Comparison of ENCODE assay signal across 15 cellular contexts in genomic region chr6:56618050-56618449, GRCh38. TPM values are rescaled to one million over a fixed set of nuclear protein-coding genes. Genes with fewer than 3 reads are reported as not detected.
DNase-seq lines count a peak whose midpoint lies in the region; ATAC-seq, FAIRE-seq and TF ChIP-seq lines count a peak whose summit lies in the region.
"Had no signal": no experiment of that assay in that cellular context is flagged by ENCODE, and none has a peak within 500 bp of the region (broad histone marks: within the 10 kb centered on the region; RNA-seq: fewer than 3 reads in every experiment).

No MANE protein-coding gene starts in this region.

- no peak overlapping the region for H3K9ac ChIP-seq in HepG2 (ENCODE audit: insufficient read depth, low read depth, low read length)

- POLR2A ChIA-PET in HepG2 (lab: Yijun Ruan, JAX): no interaction called here

- no peak overlapping the region for H3K4me3 ChIP-seq in breast epithelium
- H3K4me3 ChIP-seq in HepG2 (replicated peaks in 1 of 3; ENCODE audit: insufficient read depth in 1 of 3, low read depth in 2 of 3, low read length in 3 of 3): no peak overlapping the region
- H3K4me3 ChIP-seq: esophagus squamous epithelium, SJSA1 had no signal

- ATAC-seq in HepG2: peak; percentile 53
- ATAC-seq in GM21447 (IDR thresholded peaks at IDR 0.05; ENCODE audit: unreplicated experiment): no peak
- ATAC-seq in GM18873 (IDR thresholded peaks at IDR 0.05; ENCODE audit: low FRiP score, unreplicated experiment): no peak

- peak in 1 of 3 donors; percentile 14 for TF ChIP-seq CTCF in breast epithelium (IDR thresholded peaks at IDR 0.05)
- TF ChIP-seq CTCF in HepG2 (CRISPR knock-in tag; IDR thresholded peaks at IDR 0.05): no peak

- H3K4me1 ChIP-seq in breast epithelium (no peaks in the 10 kb centered on the region), HepG2 (ENCODE audit: insufficient read depth, low read length) (no peaks in the 10 kb centered on the region)
- H3K4me1 ChIP-seq: esophagus squamous epithelium, SJSA1 had no signal

- CTCF ChIA-PET in HepG2 (lab: Yijun Ruan, JAX; ENCODE audit: low intra/inter-chr PET ratio, low total read pairs): no interaction called here

- 87% methylated on average over 3 of the region's 3 CpGs for WGBS in HepG2 (ENCODE audit: low lambda C conversion rate)

- H3K27ac ChIP-seq in breast epithelium (no peak overlapping the region), HepG2 (ENCODE audit: extremely low read length, insufficient read depth, low read length) (no peak overlapping the region)
- H3K27ac ChIP-seq: esophagus squamous epithelium, SJSA1 had no signal

- no peak overlapping the region for H2AFZ ChIP-seq in HepG2 (ENCODE audit: low read length)

- FAIRE-seq in HepG2 (lab: Jason Lieb, UNC): no peak
- FAIRE-seq: colon had no signal

- H3K4me2 ChIP-seq in HepG2 (ENCODE audit: low read depth, low read length): no peak overlapping the region

- DNase-seq in ELF-1 (ENCODE audit: low read depth, low spot score) (peak; percentile 14), M059J (ENCODE audit: low read depth) (peak; percentile 10), breast epithelium (ENCODE audit: low spot score in 2 of 2) (peak in 1 of 2 donors; percentile 55), HepG2 (ENCODE audit: low spot score) (no peak), occipital lobe (lab: John Stamatoyannopoulos, UW) (no peak), NCI-H774 (lab: John Stamatoyannopoulos, UW) (no peak)
- DNase-seq: activated naive CD8-positive, alpha-beta T cell treated with anti-CD3 and anti-CD28 coated beads for 36 hours; CD4-positive, alpha-beta memory T cell; esophagus squamous epithelium; NCI-H1694 had no signal

- H3K36me3 ChIP-seq in breast epithelium: peaks cover 13% of the 10 kb centered on the region
- H3K36me3 ChIP-seq in HepG2 (replicated peaks in 1 of 2; ENCODE audit: control insufficient read depth in 1 of 2, insufficient read depth in 2 of 2, low read length in 2 of 2): peaks cover 5 to 7% of the 10 kb centered on the region in 2 experiments; a peak in 3 of 5 replicates

- TF ChIP-seq POLR2A in breast epithelium (IDR thresholded peaks at IDR 0.05) (peak; percentile 13), HepG2 (IDR thresholded peaks at IDR 0.05; ENCODE audit: insufficient read depth in 1 of 2, low read depth in 2 of 2, low read length in 2 of 2) (no peak)

- H4K20me1 ChIP-seq in HepG2 (ENCODE audit: insufficient read depth, low read length): no peaks in the 10 kb centered on the region

- no peaks in the 10 kb centered on the region for H3K79me2 ChIP-seq in HepG2 (ENCODE audit: insufficient read depth, low read length)

- no peaks in the 10 kb centered on the region for H3K27me3 ChIP-seq in breast epithelium
- H3K27me3 ChIP-seq in HepG2 (ENCODE audit: control insufficient read depth in 1 of 2, insufficient read depth in 2 of 2, low read length in 2 of 2): no peaks in the 10 kb centered on the region
- H3K27me3 ChIP-seq: esophagus squamous epithelium, SJSA1 had no signal

- BruUV-seq in HepG2 (replicated peaks; lab: Mats Ljungman, UMichigan): no TSS peak

- TF ChIP-seq EP300 in HepG2 (IDR thresholded peaks at IDR 0.05; ENCODE audit: low read depth in 2 of 2, low read length in 2 of 2): no peak
- no peak for TF ChIP-seq EP300 in HepG2 (CRISPR knock-in tag; IDR thresholded peaks at IDR 0.05; ENCODE audit: borderline replicate concordance)

- intact Hi-C loops in breast epithelium (cut with DNase I; ENCODE audit: low total_unique reads) (no loop called here), HepG2 (cut with micrococcal nuclease; ENCODE audit: unreplicated experiment) (no loop called here)

- H3K9me3 ChIP-seq in breast epithelium: no peaks in the 10 kb centered on the region
- no peaks in the 10 kb centered on the region for H3K9me3 ChIP-seq in HepG2 (ENCODE audit: low read length)
- H3K9me3 ChIP-seq: esophagus squamous epithelium, SJSA1 had no signal

- no peak for TF ChIP-seq RAD21 in HepG2 (CRISPR knock-in tag; IDR thresholded peaks at IDR 0.05)

- in situ Hi-C loops in HepG2 (cut with HindIII; ENCODE audit: extremely low pct_ligation_motif_present, low pct_unique_long_range_greater_than_20kb): no loop called here

TF ChIP-seq in HepG2, 621 proteins besides CTCF, POLR2A, EP300 and RAD21:
- TF ChIP-seq PLSCR1 (CRISPR knock-in tag; IDR thresholded peaks at IDR 0.05; ENCODE audit: borderline replicate concordance) (no peak), ZNF282 (IDR thresholded peaks at IDR 0.05; ENCODE audit: partially characterized antibody) (no peak), ZNF20 (CRISPR knock-in tag; IDR thresholded peaks at IDR 0.05) (no peak), ZNF598 (CRISPR knock-in tag; IDR thresholded peaks at IDR 0.05; ENCODE audit: borderline replicate concordance) (no peak), SALL1 (CRISPR knock-in tag; IDR thresholded peaks at IDR 0.05) (no peak), MXD1 (CRISPR knock-in tag; IDR thresholded peaks at IDR 0.05) (no peak), NR0B2 (CRISPR knock-in tag; IDR thresholded peaks at IDR 0.05) (no peak), DMTF1 (CRISPR knock-in tag; IDR thresholded peaks at IDR 0.05) (no peak), RFX1 (IDR thresholded peaks at IDR 0.05) (no peak), HNF4A (CRISPR knock-in tag; IDR thresholded peaks at IDR 0.05) (no peak), HCFC1 (IDR thresholded peaks at IDR 0.05; ENCODE audit: low read depth, low read length) (no peak), ZC3H4 (CRISPR knock-in tag; IDR thresholded peaks at IDR 0.05; ENCODE audit: borderline replicate concordance) (no peak), ZNF615 (CRISPR knock-in tag; IDR thresholded peaks at IDR 0.05; ENCODE audit: borderline replicate concordance) (no peak)

RNA-seq across cellular contexts. Expression of gene DST, which starts 24.6 kb away (rescaled TPM):
- 136 and 179 TPM in 2 replicates for total RNA-seq in M059J (2014; rRNA removed; shearing (Covaris generic))
- total RNA-seq in breast epithelium (1,000 to 10,000 TPM in 1 of 3 donors, 100 to 1,000 TPM in 2; 272 to 1,354 (median 700) TPM), HepG2 (2016; rRNA removed; fragmentation: Illumina TruSeq; extraction: Trizol) (61.7 and 89.0 TPM in 2 replicates), occipital lobe (329 TPM)
- 6.5 and 7.8 TPM in 2 replicates for total RNA-seq in HepG2 (2016; cell fraction: cytosol; rRNA removed; fragmentation: Illumina TruSeq; extraction: Trizol; ENCODE audit: low read depth)
- 56.6 and 87.8 TPM in 2 replicates for total RNA-seq in HepG2 (2016; cell fraction: insoluble cytoplasmic fraction; rRNA removed; fragmentation: Illumina TruSeq; extraction: Trizol)
- 14.8 and 16.7 TPM in 2 replicates for total RNA-seq in HepG2 (2016; cell fraction: membrane; rRNA removed; fragmentation: Illumina TruSeq; extraction: Trizol)
- 273 and 289 TPM in 2 replicates for total RNA-seq in HepG2 (2016; cell fraction: nucleus; rRNA removed; fragmentation: Illumina TruSeq; extraction: Trizol)
- polyA plus RNA-seq in HepG2 (2011; rRNA removed): 64.4 and 77.2 TPM in 2 replicates
- polyA plus RNA-seq in HepG2 (2011; cell fraction: cytosol; rRNA removed): 23.8 and 26.1 TPM in 2 replicates
- 197 and 231 TPM in 2 replicates for polyA plus RNA-seq in HepG2 (2011; cell fraction: nucleus; rRNA removed)
- polyA plus RNA-seq in HepG2 (2012): 75.4 and 77.7 TPM in 2 replicates
- polyA plus RNA-seq in HepG2 (2016; cell fraction: cytosol; fragmentation: Illumina TruSeq; extraction: Trizol; ENCODE audit: low read depth): 2.7 and 2.9 TPM in 2 replicates
- 38.0 and 39.9 TPM in 2 replicates for polyA plus RNA-seq in HepG2 (2016; cell fraction: insoluble cytoplasmic fraction; fragmentation: Illumina TruSeq; extraction: Trizol; ENCODE audit: low read depth)
- 5.4 and 7.5 TPM in 2 replicates for polyA plus RNA-seq in HepG2 (2016; cell fraction: membrane; fragmentation: Illumina TruSeq; extraction: Trizol; ENCODE audit: low read depth)
- 155 and 164 TPM in 2 replicates for polyA plus RNA-seq in HepG2 (2016; cell fraction: nucleus; fragmentation: Illumina TruSeq; extraction: Trizol; ENCODE audit: insufficient read depth, low read depth)
- polyA minus RNA-seq in HepG2 (2011; rRNA and poly(A)+ RNA removed; ENCODE audit: low replicate concordance): 62.4 and 124 TPM in 2 replicates
- 53.9 and 66.4 TPM in 2 replicates for polyA minus RNA-seq in HepG2 (2011; cell fraction: cytosol; rRNA and poly(A)+ RNA removed)
- 948 and 1,173 TPM in 2 replicates for polyA minus RNA-seq in HepG2 (2011; cell fraction: nucleus; rRNA and poly(A)+ RNA removed)
- polyA plus RNA-seq: IgD-negative memory B cell had no signal

Comparison
In these comparisons a context has a peak if more than half of its experiments do, and no peak if none do; other contexts are left out.
1. DNase-seq: peak in ELF-1 (single experiment) and M059J (single experiment); none in HepG2 (single experiment), occipital lobe (single experiment) and NCI-H774 (single experiment).